24 cellular contexts compared by ENCODE assay signal in the genomic region with DNA sequence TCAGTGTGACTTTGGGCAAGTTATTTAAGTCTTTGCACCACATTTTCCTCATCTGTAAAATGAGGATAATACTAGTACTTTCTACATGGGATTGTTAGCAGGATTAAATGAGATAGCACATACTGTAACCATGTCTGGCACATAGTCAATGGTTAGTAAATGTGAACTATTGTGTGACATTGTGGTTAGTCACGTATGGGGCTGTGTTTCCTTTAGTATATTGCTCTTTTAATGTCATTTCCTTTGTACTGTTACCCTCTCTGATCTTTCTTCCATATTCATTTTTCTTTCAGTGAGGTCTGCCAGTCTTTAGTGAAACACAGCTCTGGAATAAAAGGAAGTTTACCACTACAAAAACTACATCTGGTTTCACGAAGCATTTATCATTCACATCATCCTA. TPM values are rescaled to one million over a fixed set of nuclear protein-coding genes. Genes with fewer than 3 reads are reported as not detected.
DNase-seq lines count a peak whose midpoint lies in the region; ATAC-seq, FAIRE-seq and TF ChIP-seq lines count a peak whose summit lies in the region.
"Had no signal": no experiment of that assay in that cellular context is flagged by ENCODE, and none has a peak within 500 bp of the region (broad histone marks: within the 10 kb centered on the region; RNA-seq: fewer than 3 reads in every experiment).

No MANE protein-coding gene starts in this region.

- POLR2A ChIA-PET in CD4-positive, alpha-beta T cell (lab: Charles Lee) = no interaction called here

- peaks cover 79% of the 10 kb centered on the region for H3K36me3 Mint-ChIP-seq in CD4-positive, alpha-beta T cell (ENCODE audit: low read depth)
- peaks cover 45% of the 10 kb centered on the region for H3K36me3 Mint-ChIP-seq in activated T-helper 1 cell treated with anti-CD3 and anti-CD28 coated beads, Interleukin-12 subunit alpha, Interleukin-12 subunit beta, Interleukin-2, Interleukin-4 antibody, amounts not matched to agents 30 ng/mL and 10 ng/mL and 1 ng/mL, durations not matched to agents 14 hours and 24 hours and 36 hours (ENCODE audit: low read depth)

- ATAC-seq in CD4-positive, alpha-beta T cell (ENCODE audit: poor library complexity) = no peak
- no peak for ATAC-seq in HG03520 (IDR thresholded peaks at IDR 0.05; ENCODE audit: unreplicated experiment)
- ATAC-seq: right cardiac atrium, SK-N-SH treated with all-trans-retinoic acid at 6 μM for 48 hours had no signal

- DNase-seq in CD4-positive, alpha-beta T cell = no peak
- no peak for DNase-seq in GM12891 (ENCODE audit: insufficient read length, low spot score)
- DNase-seq in activated T-helper 1 cell treated with anti-CD3 and anti-CD28 coated beads, Interleukin-12 subunit alpha, Interleukin-12 subunit beta, Interleukin-2, Interleukin-4 antibody, amounts not matched to agents 30 ng/mL and 10 ng/mL and 1 ng/mL, durations not matched to agents 14 hours and 24 hours and 36 hours (ENCODE audit: low spot score) = no peak
- peak; percentile 16 for DNase-seq in foreskin melanocyte
- DNase-seq in SW 1271 (lab: John Stamatoyannopoulos, UW) = no peak
- no peak for DNase-seq in NCI-H82 (lab: John Stamatoyannopoulos, UW)
- DNase-seq: activated CD4-positive, alpha-beta T cell treated with anti-CD3 and anti-CD28 coated beads, Interleukin-2, amount 50 U/mL, for 48 hours; activated effector memory CD4-positive, alpha-beta T cell treated with anti-CD3 and anti-CD28 coated beads, Interleukin-2, amount 50 U/mL, for 16 hours; COR-L47; foreskin fibroblast; hypothalamus; KG1; NCI-H1092; NCI-H2029 treated with DMSO at 0.1 percent for 48 hours; NK-92 treated with Interleukin-12 subunit alpha and Interleukin-12 subunit beta, amount 100 ng/mL, for 24 hours; right cardiac atrium; RPMI8226; thyroid gland had no signal

- peak overlapping the region; percentile 72 for H3K27ac Mint-ChIP-seq in CD4-positive, alpha-beta T cell
- H3K27ac Mint-ChIP-seq in activated T-helper 1 cell treated with anti-CD3 and anti-CD28 coated beads, Interleukin-12 subunit alpha, Interleukin-12 subunit beta, Interleukin-2, Interleukin-4 antibody, amounts not matched to agents 30 ng/mL and 10 ng/mL and 1 ng/mL, durations not matched to agents 14 hours and 24 hours and 36 hours = peak overlapping the region; percentile 61
- H3K27ac Mint-ChIP-seq: brain had no signal

- no peaks in the 10 kb centered on the region for H3K9me3 Mint-ChIP-seq in CD4-positive, alpha-beta T cell
- peaks cover 19% of the 10 kb centered on the region for H3K9me3 Mint-ChIP-seq in activated T-helper 1 cell treated with anti-CD3 and anti-CD28 coated beads, Interleukin-12 subunit alpha, Interleukin-12 subunit beta, Interleukin-2, Interleukin-4 antibody, amounts not matched to agents 30 ng/mL and 10 ng/mL and 1 ng/mL, durations not matched to agents 14 hours and 24 hours and 36 hours

- H3K9me3 ChIP-seq in CD4-positive, alpha-beta T cell (ENCODE audit: control insufficient read depth, low read length) = peaks cover 8% of the 10 kb centered on the region
- H3K9me3 ChIP-seq: thyroid gland had no signal

- CTCF ChIA-PET in CD4-positive, alpha-beta T cell (lab: Charles Lee) = no interaction called here

- no peaks in the 10 kb centered on the region for H3K27me3 Mint-ChIP-seq in CD4-positive, alpha-beta T cell
- H3K27me3 Mint-ChIP-seq in activated T-helper 1 cell treated with anti-CD3 and anti-CD28 coated beads, Interleukin-12 subunit alpha, Interleukin-12 subunit beta, Interleukin-2, Interleukin-4 antibody, amounts not matched to agents 30 ng/mL and 10 ng/mL and 1 ng/mL, durations not matched to agents 14 hours and 24 hours and 36 hours (ENCODE audit: insufficient read depth) = no peaks in the 10 kb centered on the region
- H3K27me3 Mint-ChIP-seq: brain had no signal

- H3K4me3 Mint-ChIP-seq in CD4-positive, alpha-beta T cell = no peak overlapping the region
- H3K4me3 Mint-ChIP-seq in activated T-helper 1 cell treated with anti-CD3 and anti-CD28 coated beads, Interleukin-12 subunit alpha, Interleukin-12 subunit beta, Interleukin-2, Interleukin-4 antibody, amounts not matched to agents 30 ng/mL and 10 ng/mL and 1 ng/mL, durations not matched to agents 14 hours and 24 hours and 36 hours = peak overlapping the region; percentile 13
- H3K4me3 Mint-ChIP-seq: brain had no signal

- peak; percentile 20 for FAIRE-seq in GM12891 (lab: Jason Lieb, UNC)
- FAIRE-seq: keratinocyte had no signal

- no peaks in the 10 kb centered on the region for H3K27me3 ChIP-seq in CD4-positive, alpha-beta T cell (ENCODE audit: control insufficient read depth, insufficient read depth, low read length)
- H3K27me3 ChIP-seq: thyroid gland had no signal

- peaks cover 15% of the 10 kb centered on the region for H3K4me1 Mint-ChIP-seq in CD4-positive, alpha-beta T cell (ENCODE audit: low read depth)
- H3K4me1 Mint-ChIP-seq in activated T-helper 1 cell treated with anti-CD3 and anti-CD28 coated beads, Interleukin-12 subunit alpha, Interleukin-12 subunit beta, Interleukin-2, Interleukin-4 antibody, amounts not matched to agents 30 ng/mL and 10 ng/mL and 1 ng/mL, durations not matched to agents 14 hours and 24 hours and 36 hours (ENCODE audit: low read depth) = peaks cover 22% of the 10 kb centered on the region
- H3K4me1 Mint-ChIP-seq: brain had no signal

- no peak for TF ChIP-seq CTCF in CD4-positive, alpha-beta T cell (IDR thresholded peaks at IDR 0.05)

- TF ChIP-seq POLR2A in GM12891 (IDR thresholded peaks at IDR 0.05; ENCODE audit: low read depth, low read length) = no peak

- intact Hi-C loops in CD4-positive, alpha-beta T cell (cut with DNase I, micrococcal nuclease) = no loop called here
- intact Hi-C loops in activated T-helper 1 cell treated with anti-CD3 and anti-CD28 coated beads, Interleukin-12 subunit alpha, Interleukin-12 subunit beta, Interleukin-2, Interleukin-4 antibody, amounts not matched to agents 30 ng/mL and 10 ng/mL and 1 ng/mL, durations not matched to agents 14 hours and 24 hours and 36 hours (cut with micrococcal nuclease) = loop anchor here (2.0 kb wide), 1 partner anchor 22 kb away; a partner anchor contains a TSS

- H3K27ac ChIP-seq in CD4-positive, alpha-beta T cell (ENCODE audit: low read depth, low read length) = no peak overlapping the region
- H3K27ac ChIP-seq: coronary artery, thyroid gland had no signal

TF ChIP-seq in GM12891, 5 proteins besides CTCF, POLR2A, EP300 and RAD21:
- no peak for TF ChIP-seq POLR2AphosphoS5 (IDR thresholded peaks at IDR 0.05; ENCODE audit: low read depth, low read length)
- no peak for TF ChIP-seq PAX5 (IDR thresholded peaks at IDR 0.05; ENCODE audit: insufficient read depth, low read length, severe bottlenecking)
- no peak for TF ChIP-seq SPI1 (IDR thresholded peaks at IDR 0.05; ENCODE audit: low read depth, low read length)
- no peak for TF ChIP-seq TAF1 (IDR thresholded peaks at IDR 0.05; ENCODE audit: low read depth, low read length)

RNA-seq across cellular contexts. Expression of a gene that starts 21.4 kb away (rescaled TPM):
- 10 to 100 TPM; 56.1 to 57.6 TPM for total RNA-seq in CD4-positive, alpha-beta T cell
- 28.9 TPM for polyA plus RNA-seq in GM12891 (2012; ENCODE audit: low read depth, missing spikeins)
- total RNA-seq in activated T-helper 1 cell treated with anti-CD3 and anti-CD28 coated beads, Interleukin-12 subunit alpha, Interleukin-12 subunit beta, Interleukin-2, Interleukin-4 antibody, amounts not matched to agents 30 ng/mL and 10 ng/mL and 1 ng/mL, durations not matched to agents 14 hours and 24 hours and 36 hours = 78.1 and 91.2 TPM in 2 replicates

RNA-seq across cellular contexts. Expression of a gene that starts 59.7 kb away (rescaled TPM):
- 1 to 10 TPM in 1 of 2 experiments, under 1 TPM in 1; 0.98 to 1.6 TPM for total RNA-seq in CD4-positive, alpha-beta T cell
- polyA plus RNA-seq in GM12891 (2012; ENCODE audit: low read depth, missing spikeins) = 0.54 TPM
- total RNA-seq in activated T-helper 1 cell treated with anti-CD3 and anti-CD28 coated beads, Interleukin-12 subunit alpha, Interleukin-12 subunit beta, Interleukin-2, Interleukin-4 antibody, amounts not matched to agents 30 ng/mL and 10 ng/mL and 1 ng/mL, durations not matched to agents 14 hours and 24 hours and 36 hours = 0.31 and 1.7 TPM in 2 replicates
- total RNA-seq: NCI-H460 had no signal
